Comparison of ENCODE assay signal across 8 cellular contexts in genomic region chr19:4124638-4125037, GRCh38. TPM values are rescaled to one million over a fixed set of nuclear protein-coding genes. Genes with fewer than 3 reads are reported as not detected.
A peak's percentile ranks its signal among the peaks of the same experiment; 100 is the strongest.
DNase-seq lines count a peak whose midpoint lies in the region; ATAC-seq and TF ChIP-seq lines count a peak whose summit lies in the region.

No MANE protein-coding gene starts in this region.

- POLR2A ChIA-PET in activated B cell treated with CpG ODN at 0.5 μM for 24 hours (lab: Charles Lee), result interaction anchor here (0.7 to 1.2 kb wide), 3 partner anchors 139 to 845 kb away, joined by 3 to 4 read pairs (median 4); partner anchors contain the start of genes EEF2 and MPND

- H3K36me3 ChIP-seq in iPS-15b (ENCODE audit: control insufficient read depth, insufficient read depth, low read length), result peaks cover 8% of the 10 kb centered on the region
- H3K36me3 ChIP-seq in stomach smooth muscle (ENCODE audit: control insufficient read depth in 2 of 2, insufficient read depth in 2 of 2, low read length in 2 of 2), result peaks cover 0 to 3% of the 10 kb centered on the region in 2 donors

- H3K4me3 Mint-ChIP-seq in T-helper 2 cell treated with Interferon-gamma antibody and Interleukin-4, amounts not matched to agents 5 μg/mL and 100 μg/mL, for 36 hours, result peak overlapping the region; percentile 78
- peak overlapping the region; percentile 75 for H3K4me3 Mint-ChIP-seq in activated B cell treated with CpG ODN at 0.5 μM for 24 hours

- H3K36me3 Mint-ChIP-seq in T-helper 2 cell treated with Interferon-gamma antibody and Interleukin-4, amounts not matched to agents 5 μg/mL and 100 μg/mL, for 36 hours (ENCODE audit: low read depth), result peaks cover 3% of the 10 kb centered on the region
- peaks cover 8% of the 10 kb centered on the region for H3K36me3 Mint-ChIP-seq in activated B cell treated with CpG ODN at 0.5 μM for 24 hours (ENCODE audit: low read depth)

- H3K4me3 ChIP-seq in iPS-15b (ENCODE audit: low read depth, low read length) (peak overlapping the region; percentile 86), stomach smooth muscle (ENCODE audit: low read length in 2 of 2) (peak overlapping the region; percentile 65 to 81)

- peaks cover 2% of the 10 kb centered on the region for H3K4me1 ChIP-seq in iPS-15b (ENCODE audit: control insufficient read depth, insufficient read depth, low read length)
- H3K4me1 ChIP-seq in stomach smooth muscle (ENCODE audit: control insufficient read depth, insufficient read depth, low read length), result peaks cover 23% of the 10 kb centered on the region

- H3K27ac ChIP-seq in stomach smooth muscle (ENCODE audit: low read length), result no peak overlapping the region

- no peak overlapping the region for H3K9ac ChIP-seq in iPS-15b (ENCODE audit: low read depth, low read length)
- H3K9ac ChIP-seq in stomach smooth muscle (ENCODE audit: low read length in 2 of 2), result peak overlapping the region; percentile 60 to 61

- intact Hi-C loops in activated B cell treated with CpG ODN at 0.5 μM for 24 hours (cut with micrococcal nuclease), result loop anchor here (1.0 to 10.0 kb wide), 6 partner anchors 9 to 137 kb away; partner anchors contain the start of genes ANKRD24, EBI3, EEF2 and SIRT6

- ATAC-seq in activated B cell treated with CpG ODN at 0.5 μM for 24 hours (ENCODE audit: low read depth), result no peak
- ATAC-seq in HG02884 (IDR thresholded peaks at IDR 0.05; ENCODE audit: unreplicated experiment), result no peak
- ATAC-seq in GM18909 (IDR thresholded peaks at IDR 0.05; ENCODE audit: poor library complexity, unreplicated experiment), result no peak

- CTCF ChIA-PET in activated B cell treated with CpG ODN at 0.5 μM for 24 hours (lab: Charles Lee), result interaction anchor here (1.2 kb wide), 1 partner anchor 15 kb away, joined by 6 read pairs; no protein-coding TSS in a partner anchor

- no peaks in the 10 kb centered on the region for H3K27me3 ChIP-seq in iPS-15b (ENCODE audit: control insufficient read depth, insufficient read depth, low read length)
- no peaks in the 10 kb centered on the region for H3K27me3 ChIP-seq in stomach smooth muscle (ENCODE audit: control insufficient read depth in 1 of 2, insufficient read depth in 2 of 2, low read length in 2 of 2)

- no peak for TF ChIP-seq CTCF in activated B cell treated with CpG ODN at 0.5 μM for 24 hours (IDR thresholded peaks at IDR 0.05)

- H3K9me3 ChIP-seq in iPS-15b (ENCODE audit: control insufficient read depth, insufficient read depth, low read length) (no peaks in the 10 kb centered on the region), stomach smooth muscle (ENCODE audit: control insufficient read depth in 2 of 2, low read length in 2 of 2) (no peaks in the 10 kb centered on the region)

- H3K4me1 Mint-ChIP-seq in T-helper 2 cell treated with Interferon-gamma antibody and Interleukin-4, amounts not matched to agents 5 μg/mL and 100 μg/mL, for 36 hours (ENCODE audit: low read depth), result peaks cover 17% of the 10 kb centered on the region
- peaks cover 23% of the 10 kb centered on the region for H3K4me1 Mint-ChIP-seq in activated B cell treated with CpG ODN at 0.5 μM for 24 hours

- H3K27me3 Mint-ChIP-seq in T-helper 2 cell treated with Interferon-gamma antibody and Interleukin-4, amounts not matched to agents 5 μg/mL and 100 μg/mL, for 36 hours (ENCODE audit: low read depth), result no peaks in the 10 kb centered on the region
- no peaks in the 10 kb centered on the region for H3K27me3 Mint-ChIP-seq in activated B cell treated with CpG ODN at 0.5 μM for 24 hours

- H3K9me3 Mint-ChIP-seq in T-helper 2 cell treated with Interferon-gamma antibody and Interleukin-4, amounts not matched to agents 5 μg/mL and 100 μg/mL, for 36 hours, result no peaks in the 10 kb centered on the region
- H3K9me3 Mint-ChIP-seq in activated B cell treated with CpG ODN at 0.5 μM for 24 hours, result no peaks in the 10 kb centered on the region

- peak overlapping the region; percentile 77 for H3K27ac Mint-ChIP-seq in T-helper 2 cell treated with Interferon-gamma antibody and Interleukin-4, amounts not matched to agents 5 μg/mL and 100 μg/mL, for 36 hours
- H3K27ac Mint-ChIP-seq in activated B cell treated with CpG ODN at 0.5 μM for 24 hours, result peak overlapping the region; percentile 56

- no peak for DNase-seq in T-helper 2 cell treated with Interferon-gamma antibody and Interleukin-4, amounts not matched to agents 5 μg/mL and 100 μg/mL, for 36 hours (ENCODE audit: low spot score)
- DNase-seq in T-helper 2 cell (no peak), activated B cell treated with CpG ODN at 0.5 μM for 24 hours (no peak), SIG-M5 treated with dmso at 0.1 percent for 504 hours (lab: John Stamatoyannopoulos, UW; ENCODE audit: unreplicated experiment) (no peak)

RNA-seq across cellular contexts. Expression of gene MAP2K2, which starts 0.7 kb away (rescaled TPM):
- total RNA-seq in activated B cell treated with CpG ODN at 0.5 μM for 24 hours, result 126 TPM in 2 replicates

RNA-seq across cellular contexts. Expression of gene CREB3L3, which starts 28.8 kb away (rescaled TPM):
- total RNA-seq in activated B cell treated with CpG ODN at 0.5 μM for 24 hours, result not detected in 2 replicates

RNA-seq across cellular contexts. Expression of gene SIRT6, which starts 57.7 kb away (rescaled TPM):
- 34.1 and 36.8 TPM in 2 replicates for total RNA-seq in activated B cell treated with CpG ODN at 0.5 μM for 24 hours

RNA-seq across cellular contexts. Expression of gene ANKRD24, which starts 57.9 kb away (rescaled TPM):
- 0.42 and 0.49 TPM in 2 replicates for total RNA-seq in activated B cell treated with CpG ODN at 0.5 μM for 24 hours

RNA-seq across cellular contexts. Expression of gene ZBTB7A, which starts 57.9 kb away (rescaled TPM):
- 44.5 and 49.2 TPM in 2 replicates for total RNA-seq in activated B cell treated with CpG ODN at 0.5 μM for 24 hours
